In the genomic region with DNA sequence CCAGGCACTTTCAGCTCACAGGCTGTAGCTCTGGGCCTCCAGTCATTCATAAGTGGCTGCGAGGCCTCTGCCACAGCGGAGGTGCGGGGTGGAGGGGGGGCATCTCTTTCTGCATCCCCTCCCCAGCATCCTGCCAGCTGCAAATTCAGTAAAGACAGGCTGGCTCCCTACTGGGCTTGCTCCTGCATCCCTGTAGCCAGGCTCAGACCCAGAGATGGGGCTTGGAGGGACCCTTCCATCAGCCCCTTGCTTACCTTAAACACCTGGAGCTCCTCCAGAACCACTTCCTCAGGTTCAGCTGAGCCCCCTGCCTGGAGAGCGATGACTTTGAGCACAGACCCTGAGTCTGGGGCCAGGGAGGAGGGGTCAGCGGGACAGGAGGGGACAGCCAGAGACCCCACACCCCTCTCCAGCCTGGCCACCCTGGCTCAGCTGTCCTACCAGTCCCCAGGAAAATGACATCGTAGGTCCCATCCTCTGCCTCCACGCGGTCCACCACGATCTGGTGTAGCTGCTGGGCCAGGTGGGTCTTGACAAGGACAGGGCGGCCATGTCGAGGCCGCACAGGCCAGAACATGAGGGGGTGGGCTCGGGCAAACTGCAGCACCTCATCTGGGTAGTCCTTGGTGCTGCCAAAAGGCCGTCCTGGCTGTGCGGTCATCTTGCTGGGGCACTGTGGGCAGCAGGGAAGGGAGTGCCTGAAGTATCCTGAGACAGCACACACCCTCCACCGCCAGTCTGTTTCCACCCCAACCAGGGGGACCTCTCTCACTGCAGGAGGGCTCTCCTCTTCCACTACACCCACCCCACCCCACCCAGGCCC, we compare ENCODE assay signal across 1 cellular context.
TF ChIP-seq lines count a peak whose summit lies in the region.

No MANE protein-coding gene starts in this region.

TF ChIP-seq in SK-N-SH, 30 proteins besides CTCF, POLR2A, EP300 and RAD21 (continued from another document):
- TF ChIP-seq ELF1 (IDR thresholded peaks at IDR 0.05) (no peak), TEAD4 (IDR thresholded peaks at IDR 0.05; ENCODE audit: borderline replicate concordance, insufficient read depth) (no peak), FOXJ3 (CRISPR knock-in tag; IDR thresholded peaks at IDR 0.05) (no peak), GABPA (IDR thresholded peaks at IDR 0.05; ENCODE audit: low read depth) (no peak), RCOR1 (IDR thresholded peaks at IDR 0.05; ENCODE audit: low read length) (no peak)
- TF ChIP-seq, protein P1, sequence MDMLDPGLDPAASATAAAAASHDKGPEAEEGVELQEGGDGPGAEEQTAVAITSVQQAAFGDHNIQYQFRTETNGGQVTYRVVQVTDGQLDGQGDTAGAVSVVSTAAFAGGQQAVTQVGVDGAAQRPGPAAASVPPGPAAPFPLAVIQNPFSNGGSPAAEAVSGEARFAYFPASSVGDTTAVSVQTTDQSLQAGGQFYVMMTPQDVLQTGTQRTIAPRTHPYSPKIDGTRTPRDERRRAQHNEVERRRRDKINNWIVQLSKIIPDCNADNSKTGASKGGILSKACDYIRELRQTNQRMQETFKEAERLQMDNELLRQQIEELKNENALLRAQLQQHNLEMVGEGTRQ (IDR thresholded peaks at IDR 0.05; ENCODE audit: borderline replicate concordance, low read depth, low read length): no peak
- TF ChIP-seq, protein P2, sequence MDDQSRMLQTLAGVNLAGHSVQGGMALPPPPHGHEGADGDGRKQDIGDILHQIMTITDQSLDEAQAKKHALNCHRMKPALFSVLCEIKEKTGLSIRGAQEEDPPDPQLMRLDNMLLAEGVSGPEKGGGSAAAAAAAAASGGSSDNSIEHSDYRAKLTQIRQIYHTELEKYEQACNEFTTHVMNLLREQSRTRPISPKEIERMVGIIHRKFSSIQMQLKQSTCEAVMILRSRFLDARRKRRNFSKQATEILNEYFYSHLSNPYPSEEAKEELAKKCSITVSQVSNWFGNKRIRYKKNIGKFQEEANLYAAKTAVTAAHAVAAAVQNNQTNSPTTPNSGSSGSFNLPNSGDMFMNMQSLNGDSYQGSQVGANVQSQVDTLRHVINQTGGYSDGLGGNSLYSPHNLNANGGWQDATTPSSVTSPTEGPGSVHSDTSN (IDR thresholded peaks at IDR 0.05): no peak
